In genomic region chr14:23237772-23238594, GRCh38 we compare ENCODE assay signal across 1 cellular context.
TF ChIP-seq lines count a peak whose summit lies in the region.

Gene RNF212B, plus strand, starts transcription at chr14:23237936. Its CDS starts 2,410 bp downstream, at chr14:23240346.

TF ChIP-seq in HepG2, 621 proteins besides CTCF, POLR2A, EP300 and RAD21 (continued from another document and continues in another):
- TF ChIP-seq TRIM22 (IDR thresholded peaks at IDR 0.05) (no peak), ZNF740 (CRISPR knock-in tag; IDR thresholded peaks at IDR 0.05) (no peak), ZNF350 (CRISPR knock-in tag; IDR thresholded peaks at IDR 0.05; ENCODE audit: borderline replicate concordance, low read depth) (0 out of 2 replicates have a peak, but pooled peaks have one; percentile 68), ZBTB8A (CRISPR knock-in tag; IDR thresholded peaks at IDR 0.05; ENCODE audit: borderline replicate concordance, low read depth) (no peak), SALL1 (CRISPR knock-in tag; IDR thresholded peaks at IDR 0.05) (peak; percentile 69), ZMYM4 (CRISPR knock-in tag; IDR thresholded peaks at IDR 0.05) (peak; percentile 71; the same call in 1 of the 2 replicates), SP5 (CRISPR knock-in tag; IDR thresholded peaks at IDR 0.05; ENCODE audit: borderline replicate concordance, low read depth) (peak; percentile 41), DRAP1 (CRISPR knock-in tag; IDR thresholded peaks at IDR 0.05) (peak; percentile 49; the same call in 1 of the 2 replicates), FOXK1 (CRISPR knock-in tag; IDR thresholded peaks at IDR 0.05; ENCODE audit: borderline replicate concordance, low read depth) (peak; percentile 86; the same call in 1 of the 2 replicates), ZNF205 (CRISPR knock-in tag; IDR thresholded peaks at IDR 0.05) (peak; percentile 40; the same call in 1 of the 2 replicates), ATF7 (IDR thresholded peaks at IDR 0.05) (no peak), ATF7 (CRISPR knock-in tag; IDR thresholded peaks at IDR 0.05) (peak; percentile 89), ZNF792 (CRISPR knock-in tag; IDR thresholded peaks at IDR 0.05) (peak; percentile 76; the same call in 1 of the 2 replicates), TOPORS (CRISPR knock-in tag; IDR thresholded peaks at IDR 0.05) (no peak), SOX5 (CRISPR knock-in tag; IDR thresholded peaks at IDR 0.05; ENCODE audit: borderline replicate concordance) (0 out of 2 replicates have a peak, but pooled peaks have one; percentile 14), ZBTB26 (CRISPR knock-in tag; IDR thresholded peaks at IDR 0.05; ENCODE audit: borderline replicate concordance) (peak; percentile 79; the same call in 1 of the 2 replicates), ZNF331 (CRISPR knock-in tag; IDR thresholded peaks at IDR 0.05) (no peak), ZNF574 (CRISPR knock-in tag; IDR thresholded peaks at IDR 0.05) (peak; percentile 44; the same call in 1 of the 2 replicates), GABPB1 (CRISPR knock-in tag; IDR thresholded peaks at IDR 0.05) (peak; percentile 71), CC2D1A (CRISPR knock-in tag; IDR thresholded peaks at IDR 0.05) (0 out of 2 replicates have a peak, but pooled peaks have one; percentile 83), SMARCC2 (IDR thresholded peaks at IDR 0.05) (no peak), MTF2 (CRISPR knock-in tag; IDR thresholded peaks at IDR 0.05; ENCODE audit: borderline replicate concordance) (no peak), U2AF1 (optimal IDR thresholded peaks at IDR 0.05; ENCODE audit: low read depth, low read length) (no peak), YY1 (IDR thresholded peaks at IDR 0.05; ENCODE audit: insufficient read depth, insufficient replicate concordance, low read depth, low read length) (peak; percentile 72), SP1 (IDR thresholded peaks at IDR 0.05) (peak; percentile 74; the same call in 1 of the 2 replicates), SP1 (CRISPR knock-in tag; IDR thresholded peaks at IDR 0.05) (peak; percentile 98), KLF6 (CRISPR knock-in tag; IDR thresholded peaks at IDR 0.05) (0 out of 2 replicates have a peak, but pooled peaks have one; percentile 58), TFAP4 (IDR thresholded peaks at IDR 0.05; ENCODE audit: borderline replicate concordance, low read depth) (peak; percentile 97), ZFX (CRISPR knock-in tag; IDR thresholded peaks at IDR 0.05; ENCODE audit: low read depth) (peak; percentile 44; the same call in 1 of the 2 replicates), ZNF20 (CRISPR knock-in tag; IDR thresholded peaks at IDR 0.05) (no peak), XRCC5 (optimal IDR thresholded peaks at IDR 0.05; ENCODE audit: low read length) (peak; percentile 56), HMGXB3 (CRISPR knock-in tag; IDR thresholded peaks at IDR 0.05; ENCODE audit: borderline replicate concordance) (no peak), ZNF251 (CRISPR knock-in tag; IDR thresholded peaks at IDR 0.05) (0 out of 2 replicates have a peak, but pooled peaks have one; percentile 68), PLRG1 (conservative IDR thresholded peaks at IDR 0.05) (no peak), NR2C2 (CRISPR knock-in tag; IDR thresholded peaks at IDR 0.05; ENCODE audit: borderline replicate concordance) (peak; percentile 60), DNMT3B (CRISPR knock-in tag; conservative IDR thresholded peaks at IDR 0.05) (no peak), ZNF883 (CRISPR knock-in tag; IDR thresholded peaks at IDR 0.05; ENCODE audit: not compliant biosample characterization) (peak; percentile 85), EED (CRISPR knock-in tag; IDR thresholded peaks at IDR 0.05) (0 out of 2 replicates have a peak, but pooled peaks have one; percentile 62), KAT8 (CRISPR knock-in tag; IDR thresholded peaks at IDR 0.05) (peak; percentile 53; the same call in 1 of the 2 replicates), HNF1A (IDR thresholded peaks at IDR 0.05; ENCODE audit: low read depth) (no peak), HNF1A (CRISPR knock-in tag; IDR thresholded peaks at IDR 0.05; ENCODE audit: borderline replicate concordance) (peak; percentile 54; the same call in 1 of the 2 replicates), ZNF724P (CRISPR knock-in tag; IDR thresholded peaks at IDR 0.05; ENCODE audit: borderline replicate concordance) (no peak), GFI1 (CRISPR knock-in tag; IDR thresholded peaks at IDR 0.05; ENCODE audit: borderline replicate concordance) (no peak), HINFP (CRISPR knock-in tag; IDR thresholded peaks at IDR 0.05; ENCODE audit: low read depth) (peak; percentile 77; the same call in 1 of the 2 replicates), ZBTB7A (CRISPR knock-in tag; IDR thresholded peaks at IDR 0.05) (0 out of 2 replicates have a peak, but pooled peaks have one; percentile 44), SCMH1 (CRISPR knock-in tag; IDR thresholded peaks at IDR 0.05; ENCODE audit: borderline replicate concordance) (no peak), PHF20 (CRISPR knock-in tag; IDR thresholded peaks at IDR 0.05) (no peak), ZNF616 (CRISPR knock-in tag; IDR thresholded peaks at IDR 0.05; ENCODE audit: low read depth) (no peak)
